In genomic region chr13:30128095-30128494, GRCh38 we compare ENCODE assay signal across 1 cellular context.
TF ChIP-seq lines count a peak whose summit lies in the region.

No MANE protein-coding gene starts in this region.

TF ChIP-seq in SK-N-SH treated with all-trans-retinoic acid at 6 μM for 48 hours, 23 proteins besides CTCF, POLR2A, EP300 and RAD21 (continued from another document):
- TF ChIP-seq, protein P1, sequence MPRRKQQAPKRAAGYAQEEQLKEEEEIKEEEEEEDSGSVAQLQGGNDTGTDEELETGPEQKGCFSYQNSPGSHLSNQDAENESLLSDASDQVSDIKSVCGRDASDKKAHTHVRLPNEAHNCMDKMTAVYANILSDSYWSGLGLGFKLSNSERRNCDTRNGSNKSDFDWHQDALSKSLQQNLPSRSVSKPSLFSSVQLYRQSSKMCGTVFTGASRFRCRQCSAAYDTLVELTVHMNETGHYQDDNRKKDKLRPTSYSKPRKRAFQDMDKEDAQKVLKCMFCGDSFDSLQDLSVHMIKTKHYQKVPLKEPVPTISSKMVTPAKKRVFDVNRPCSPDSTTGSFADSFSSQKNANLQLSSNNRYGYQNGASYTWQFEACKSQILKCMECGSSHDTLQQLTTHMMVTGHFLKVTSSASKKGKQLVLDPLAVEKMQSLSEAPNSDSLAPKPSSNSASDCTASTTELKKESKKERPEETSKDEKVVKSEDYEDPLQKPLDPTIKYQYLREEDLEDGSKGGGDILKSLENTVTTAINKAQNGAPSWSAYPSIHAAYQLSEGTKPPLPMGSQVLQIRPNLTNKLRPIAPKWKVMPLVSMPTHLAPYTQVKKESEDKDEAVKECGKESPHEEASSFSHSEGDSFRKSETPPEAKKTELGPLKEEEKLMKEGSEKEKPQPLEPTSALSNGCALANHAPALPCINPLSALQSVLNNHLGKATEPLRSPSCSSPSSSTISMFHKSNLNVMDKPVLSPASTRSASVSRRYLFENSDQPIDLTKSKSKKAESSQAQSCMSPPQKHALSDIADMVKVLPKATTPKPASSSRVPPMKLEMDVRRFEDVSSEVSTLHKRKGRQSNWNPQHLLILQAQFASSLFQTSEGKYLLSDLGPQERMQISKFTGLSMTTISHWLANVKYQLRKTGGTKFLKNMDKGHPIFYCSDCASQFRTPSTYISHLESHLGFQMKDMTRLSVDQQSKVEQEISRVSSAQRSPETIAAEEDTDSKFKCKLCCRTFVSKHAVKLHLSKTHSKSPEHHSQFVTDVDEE (CRISPR knock-in tag; IDR thresholded peaks at IDR 0.05), result no peak
- no peak for TF ChIP-seq PPARA (CRISPR knock-in tag; IDR thresholded peaks at IDR 0.05; ENCODE audit: borderline replicate concordance)
- TF ChIP-seq ZNF565 (CRISPR knock-in tag; conservative IDR thresholded peaks at IDR 0.05; ENCODE audit: low read depth), result no peak
- TF ChIP-seq ZFP3 (CRISPR knock-in tag; IDR thresholded peaks at IDR 0.05), result 0 out of 2 replicates have a peak, but pooled peaks have one; percentile 46
TF ChIP-seq in SK-N-SH treated with all-trans-retinoic acid at 6 μM for 48 hours: peak in this region for 1.
